In the genomic region with DNA sequence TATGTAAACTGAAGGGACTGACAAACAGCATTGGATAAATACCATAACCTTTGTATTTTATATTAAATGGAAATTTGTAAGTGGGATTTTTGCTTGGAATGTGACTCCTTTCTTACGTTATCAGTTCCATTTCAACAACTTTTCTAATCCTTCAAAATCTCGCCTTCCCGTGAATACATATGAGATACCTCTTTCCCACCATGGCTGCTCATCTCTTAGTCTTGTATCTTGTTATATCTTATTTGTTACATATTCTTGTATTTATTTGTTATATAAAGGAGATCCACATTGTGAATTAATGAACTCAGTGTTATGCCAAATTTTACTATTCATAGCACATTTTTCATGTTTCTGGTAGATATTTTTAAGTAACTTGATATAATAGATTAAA, we compare ENCODE assay signal across 32 cellular contexts.
"Had no signal": no experiment of that assay in that cellular context is flagged by ENCODE, and none has a peak within 500 bp of the region (broad histone marks: within the 10 kb centered on the region; RNA-seq: fewer than 3 reads in every experiment).

No MANE protein-coding gene starts in this region.

- H2AFZ ChIP-seq: neural progenitor cell, parathyroid adenoma had no signal

- H3K36me3 ChIP-seq: neural progenitor cell, neutrophil, ovary, pancreas, prostate gland, right atrium auricular region, right lobe of liver, sigmoid colon, spleen had no signal

- H3K4me3 Mint-ChIP-seq: naive B cell; naive thymus-derived CD4-positive, alpha-beta T cell; naive thymus-derived CD8-positive, alpha-beta T cell; natural killer cell; natural killer cell treated with Interleukin-12 subunit alpha and Interleukin-12 subunit beta and Interleukin-15 and Interleukin-18, amount 100 ng/mL, for 72 hours; nephron; nephron progenitor cell; neural crest cell; neural progenitor cell had no signal

- H3K79me2 ChIP-seq: parathyroid adenoma had no signal

- H3K27ac Mint-ChIP-seq: naive B cell; naive thymus-derived CD4-positive, alpha-beta T cell; naive thymus-derived CD8-positive, alpha-beta T cell; natural killer cell; natural killer cell treated with Interleukin-12 subunit alpha and Interleukin-12 subunit beta and Interleukin-15 and Interleukin-18, amount 100 ng/mL, for 72 hours; nephron; nephron progenitor cell; neural progenitor cell had no signal

- H3K4me3 ChIP-seq: neural progenitor cell, ovary, pancreas, prostate gland, psoas muscle, right atrium auricular region, right lobe of liver, sigmoid colon, skin epidermis, smooth muscle cell, spleen had no signal

- FAIRE-seq: pancreas, small intestine had no signal

- H3K4me1 Mint-ChIP-seq: naive B cell; naive thymus-derived CD4-positive, alpha-beta T cell; naive thymus-derived CD8-positive, alpha-beta T cell; natural killer cell; nephron; nephron progenitor cell; neural crest cell; neural progenitor cell had no signal

- H3K27me3 ChIP-seq: neural progenitor cell, neutrophil, ovary, pancreas, right atrium auricular region, right lobe of liver, sigmoid colon had no signal

- H3K36me3 Mint-ChIP-seq: naive B cell; naive thymus-derived CD4-positive, alpha-beta T cell; natural killer cell; natural killer cell treated with Interleukin-12 subunit alpha and Interleukin-12 subunit beta and Interleukin-15 and Interleukin-18, amount 100 ng/mL, for 72 hours; neural progenitor cell had no signal

- H3K27ac ChIP-seq: neural progenitor cell, neutrophil, ovary, pancreas, parathyroid adenoma, prostate gland, psoas muscle, right atrium auricular region, right lobe of liver, sigmoid colon, skin epidermis, spleen had no signal

- H3K9ac ChIP-seq: neural progenitor cell, parathyroid adenoma had no signal

- H3K4me1 ChIP-seq: pancreas, parathyroid adenoma, prostate gland, psoas muscle, right atrium auricular region, right lobe of liver, sigmoid colon, spleen had no signal

- H3K9me3 Mint-ChIP-seq: natural killer cell treated with Interleukin-12 subunit alpha and Interleukin-12 subunit beta and Interleukin-15 and Interleukin-18, amount 100 ng/mL, for 72 hours had no signal

- ATAC-seq: naive thymus-derived CD4-positive, alpha-beta T cell; naive thymus-derived CD8-positive, alpha-beta T cell; natural killer cell; natural killer cell treated with Interleukin-12 subunit alpha and Interleukin-12 subunit beta and Interleukin-15 and Interleukin-18, amount 100 ng/mL, for 72 hours; pancreas; psoas muscle; right cardiac atrium; sciatic nerve had no signal

- H3K9me3 ChIP-seq: neutrophil, ovary, pancreas, prostate gland, psoas muscle, right lobe of liver had no signal

- H3K27me3 Mint-ChIP-seq: progenitor cell of endocrine pancreas had no signal

- DNase-seq: naive B cell; naive thymus-derived CD4-positive, alpha-beta T cell; naive thymus-derived CD8-positive, alpha-beta T cell; natural killer cell; nephron progenitor cell; nucleus accumbens; occipital lobe; ovary; pancreas; posterior cingulate gyrus; psoas muscle; retina; right cardiac atrium; right lobe of liver; sigmoid colon; small intestine; spleen; stimulated activated CD4-positive, alpha-beta T cell treated with anti-CD3 and anti-CD28 coated beads, Interleukin-12 subunit alpha, Interleukin-12 subunit beta, amount 100 ng/mL, for 4 hours; stimulated activated CD4-positive, alpha-beta T cell treated with anti-CD3 and anti-CD28 coated beads, Interleukin-15, amount 100 ng/mL, for 24 hours; stimulated activated CD4-positive, alpha-beta T cell treated with anti-CD3 and anti-CD28 coated beads, Interleukin-1b, Interleukin-23, amount 100 ng/mL, for 48 hours had no signal

- H3K4me2 ChIP-seq: neural progenitor cell, smooth muscle cell had no signal
